ENCODE assay signal across 19 cellular contexts in the genomic region with DNA sequence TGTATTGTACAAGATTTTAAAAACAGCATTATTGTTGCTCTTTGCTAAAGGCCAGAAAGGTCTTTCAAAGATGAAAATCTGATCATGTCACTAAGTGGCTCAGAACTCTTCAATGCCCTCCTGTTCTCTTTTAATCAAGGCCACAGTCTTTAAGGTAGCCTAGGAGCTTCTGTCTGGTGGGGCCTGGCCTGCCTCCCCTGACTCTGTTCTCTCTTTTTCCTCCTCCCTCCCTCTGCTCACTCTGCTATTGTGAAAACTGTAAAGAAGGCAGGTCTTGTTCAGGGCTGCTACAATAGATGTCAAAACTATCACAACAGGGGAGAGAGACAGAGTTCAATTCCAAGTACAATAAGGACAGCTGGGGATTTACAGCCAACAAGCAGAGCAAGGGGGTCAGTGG.
"Had no signal": no experiment of that assay in that cellular context is flagged by ENCODE, and none has a peak within 500 bp of the region (broad histone marks: within the 10 kb centered on the region; RNA-seq: fewer than 3 reads in every experiment).

No MANE protein-coding gene starts in this region.

- H3K27me3 Mint-ChIP-seq: naive thymus-derived CD8-positive, alpha-beta T cell had no signal

- H3K4me3 Mint-ChIP-seq: naive thymus-derived CD8-positive, alpha-beta T cell; neural crest cell had no signal

- H3K36me3 ChIP-seq: left ventricle myocardium inferior, spleen had no signal

- ATAC-seq: left cardiac atrium; mucosa of descending colon; naive thymus-derived CD8-positive, alpha-beta T cell; sciatic nerve had no signal

- H3K27me3 ChIP-seq: hepatocyte, spleen had no signal

- H3K4me3 ChIP-seq: hepatocyte, left ventricle myocardium inferior, lung, mucosa of descending colon, spleen had no signal

- H3K9me3 ChIP-seq: mucosa of descending colon had no signal

- H3K9me3 Mint-ChIP-seq: neural crest cell had no signal

- H3K4me2 ChIP-seq: hepatocyte had no signal

- H3K79me2 ChIP-seq: hepatocyte had no signal

- H3K27ac ChIP-seq: hepatocyte, left ventricle myocardium inferior, spleen had no signal

- H2AFZ ChIP-seq: hepatocyte had no signal

- H3K4me1 ChIP-seq: left ventricle myocardium inferior, spleen had no signal

- DNase-seq: erythroblast; foreskin melanocyte; head of caudate nucleus; kidney; left cardiac atrium; left ventricle myocardium inferior; mucosa of descending colon; naive thymus-derived CD8-positive, alpha-beta T cell; posterior cingulate gyrus; spleen; stimulated activated CD4-positive, alpha-beta T cell treated with anti-CD3 and anti-CD28 coated beads, Interleukin-15, amount 100 ng/mL, for 24 hours; stimulated activated CD4-positive, alpha-beta T cell treated with anti-CD3 and anti-CD28 coated beads, Interleukin-1b, Interleukin-23, amount 100 ng/mL, for 48 hours; stimulated activated CD4-positive, alpha-beta T cell treated with anti-CD3 and anti-CD28 coated beads, Interleukin-4, amount 100 ng/mL, for 24 hours; stimulated activated naive CD4-positive, alpha-beta T cell treated with Interleukin-2 at 50 U/mL for 16 hours; trophoblast cell had no signal
